In the genomic region with DNA sequence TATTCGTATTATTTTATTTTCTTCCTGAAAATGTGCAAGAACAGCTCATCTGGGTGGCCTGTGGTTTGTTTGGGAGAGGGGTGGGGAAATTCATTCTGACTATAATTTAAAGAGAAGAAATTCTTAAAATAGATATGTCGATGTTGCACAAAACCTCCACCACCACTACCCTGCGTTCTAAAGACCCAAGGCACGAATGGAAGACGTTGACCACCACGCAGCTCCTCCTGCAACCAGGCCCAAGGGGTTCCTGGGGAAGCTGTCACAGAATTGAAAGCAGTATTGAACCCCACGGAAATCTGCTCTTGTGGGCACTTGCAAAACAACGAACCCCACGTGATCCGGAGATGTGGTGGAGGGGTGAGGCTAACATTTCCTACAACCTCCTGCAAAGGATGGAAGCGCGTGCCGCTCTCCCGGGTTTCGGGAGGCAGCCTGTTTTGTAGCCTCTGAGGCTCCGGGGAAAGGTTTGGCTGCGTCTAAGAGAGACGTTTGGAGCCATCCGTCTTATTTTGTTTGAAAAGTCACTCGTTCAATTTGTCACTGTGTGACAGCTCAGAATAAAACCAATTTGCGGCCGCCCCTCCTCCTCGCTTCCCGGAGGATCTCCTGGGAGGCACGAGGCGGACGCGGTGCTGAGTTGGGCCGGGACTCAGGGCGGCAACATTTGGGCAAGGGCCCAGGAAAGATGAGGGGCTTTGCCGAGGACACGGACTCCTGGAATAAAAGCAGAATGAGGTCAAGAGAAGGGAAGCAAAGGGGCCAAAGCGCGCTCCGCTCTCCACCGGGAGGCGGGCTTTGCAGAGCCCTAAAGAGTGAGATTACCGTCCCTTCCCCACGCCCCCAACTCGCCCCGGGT, we compare ENCODE assay signal across 8 cellular contexts. TPM values are rescaled to one million over a fixed set of nuclear protein-coding genes. Genes with fewer than 3 reads are reported as not detected.
DNase-seq lines count a peak whose midpoint lies in the region; ATAC-seq and TF ChIP-seq lines count a peak whose summit lies in the region.

No MANE protein-coding gene starts in this region.

- peaks cover 85% of the 10 kb centered on the region for H3K4me1 ChIP-seq in left ventricle myocardium inferior

- intact Hi-C loops in left ventricle myocardium inferior (cut with micrococcal nuclease), result loop anchor here (10.0 kb wide), 2 partner anchors 64 to 326 kb away; no protein-coding TSS in a partner anchor

- H3K27me3 ChIP-seq in left ventricle myocardium inferior (ENCODE audit: low read depth), result peaks cover 25% of the 10 kb centered on the region

- DNase-seq in left ventricle myocardium inferior (peak; percentile 41), skeletal muscle cell (ENCODE audit: low read depth) (no peak), NCI-H1105 (lab: John Stamatoyannopoulos, UW) (no peak), DMS79 (lab: John Stamatoyannopoulos, UW) (no peak)
- no peak for DNase-seq in central memory CD4-positive, alpha-beta T cell

- no peaks in the 10 kb centered on the region for H3K9me3 ChIP-seq in left ventricle myocardium inferior (replicated peaks)

- peaks cover 17% of the 10 kb centered on the region for H3K36me3 ChIP-seq in left ventricle myocardium inferior

- peak; percentile 24 for ATAC-seq in HG02852 (IDR thresholded peaks at IDR 0.05; ENCODE audit: unreplicated experiment)

- TF ChIP-seq CTCF in VCaP (conservative IDR thresholded peaks at IDR 0.05) (no peak), left ventricle myocardium inferior (IDR thresholded peaks at IDR 0.05; ENCODE audit: borderline replicate concordance) (no peak)

- peak overlapping the region; percentile 55; the same call in 1 of the 2 replicates for H3K4me3 ChIP-seq in GM08714 (ENCODE audit: low read length)
- peak overlapping the region; percentile 99 for H3K4me3 ChIP-seq in left ventricle myocardium inferior
- H3K4me3 ChIP-seq in skeletal muscle cell (ENCODE audit: low read depth, low read length), result peak overlapping the region; percentile 84

- H3K27ac ChIP-seq in VCaP (peak overlapping the region; percentile 66; the same call in 1 of the 2 replicates), left ventricle myocardium inferior (replicated peaks) (peak overlapping the region; percentile 99)

RNA-seq across cellular contexts. Expression of a gene that starts 0.8 kb away (rescaled TPM):
- total RNA-seq in left ventricle myocardium inferior, result 3.5 TPM
